In the genomic region with DNA sequence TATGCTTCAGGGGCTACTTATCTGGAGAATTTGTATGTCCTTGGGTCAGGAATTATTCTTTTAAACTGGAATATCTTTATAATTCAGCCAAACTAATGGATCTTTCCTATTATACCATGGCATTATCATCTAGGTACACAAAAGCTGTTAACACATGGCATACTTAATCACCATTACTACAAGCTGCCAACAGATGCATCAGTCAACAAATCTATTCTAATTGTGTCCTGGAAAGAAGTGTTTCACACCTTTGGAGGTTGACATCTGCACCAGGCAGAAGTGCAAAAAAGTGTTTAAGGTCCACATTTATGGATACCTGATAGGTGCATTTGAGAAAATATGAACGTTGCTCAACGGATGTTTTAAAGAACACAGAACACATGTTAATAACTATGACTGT, we compare ENCODE assay signal across 25 cellular contexts.
"Had no signal": no experiment of that assay in that cellular context is flagged by ENCODE, and none has a peak within 500 bp of the region (broad histone marks: within the 10 kb centered on the region; RNA-seq: fewer than 3 reads in every experiment).

No MANE protein-coding gene starts in this region.

- H3K4me3 ChIP-seq: esophagus squamous epithelium, heart right ventricle, lung, mucosa of descending colon, pancreas, smooth muscle cell, stomach, thyroid gland had no signal

- H3K9me3 ChIP-seq: esophagus squamous epithelium, heart right ventricle, mucosa of descending colon, neutrophil, pancreas, stomach, thyroid gland had no signal

- DNase-seq: cortex of kidney; effector memory CD8-positive, alpha-beta T cell; erythroblast; esophagus squamous epithelium; foreskin melanocyte; glutamatergic neuron; heart right ventricle; hippocampal formation; left cardiac atrium; mucosa of descending colon; naive B cell; pancreas; retina; stimulated activated CD4-positive, alpha-beta T cell treated with anti-CD3 and anti-CD28 coated beads, Interleukin-12 subunit alpha, Interleukin-12 subunit beta, amount 100 ng/mL, for 4 hours; stimulated activated CD4-positive, alpha-beta T cell treated with anti-CD3 and anti-CD28 coated beads, Interleukin-2, amount 100 ng/mL, for 24 hours; stimulated activated CD4-positive, alpha-beta T cell treated with anti-CD3 and anti-CD28 coated beads, Interleukin-4, amount 100 ng/mL, for 24 hours; stimulated activated naive CD4-positive, alpha-beta T cell treated with Interleukin-2 at 50 U/mL for 16 hours; stomach; thyroid gland had no signal

- H3K27me3 ChIP-seq: esophagus squamous epithelium, heart right ventricle, neutrophil, pancreas, stomach, thyroid gland had no signal

- H3K36me3 ChIP-seq: esophagus squamous epithelium, heart right ventricle, neutrophil, pancreas, stomach, thyroid gland had no signal

- H3K4me1 ChIP-seq: pancreas, stomach had no signal

- H3K27ac ChIP-seq: esophagus squamous epithelium, heart right ventricle, neutrophil, pancreas, stomach, thyroid gland had no signal

- ATAC-seq: effector memory CD8-positive, alpha-beta T cell; mucosa of descending colon; natural killer cell treated with Interleukin-12 subunit alpha and Interleukin-12 subunit beta and Interleukin-15 and Interleukin-18, amount 100 ng/mL, for 72 hours; pancreas; sciatic nerve; stimulated activated effector memory CD8-positive, alpha-beta T cell treated with anti-CD3 and anti-CD28 coated beads, Interleukin-12 subunit alpha, Interleukin-12 subunit beta, amount 100 ng/mL, for 72 hours had no signal
